ENCODE assay signal across 8 cellular contexts in genomic region chr1:41891403-41891896, GRCh38. TPM values are rescaled to one million over a fixed set of nuclear protein-coding genes. Genes with fewer than 3 reads are reported as not detected.
DNase-seq lines count a peak whose midpoint lies in the region; ATAC-seq and TF ChIP-seq lines count a peak whose summit lies in the region.

No MANE protein-coding gene starts in this region.

- H3K27me3 ChIP-seq in DND-41 (ENCODE audit: insufficient read depth, low read length, poor library complexity) (no peaks in the 10 kb centered on the region), muscle layer of colon (ENCODE audit: control insufficient read depth in 1 of 2, insufficient read depth in 2 of 2, low read length in 2 of 2) (no peaks in the 10 kb centered on the region), stomach (no peaks in the 10 kb centered on the region)

- no peak for TF ChIP-seq EP300 in stomach (IDR thresholded peaks at IDR 0.05)

- H2AFZ ChIP-seq in DND-41 (ENCODE audit: low read depth, low read length), result peak overlapping the region; percentile 27

- peaks cover 97% of the 10 kb centered on the region for H3K79me2 ChIP-seq in DND-41 (ENCODE audit: insufficient read depth, low read length)

- peak overlapping the region; percentile 79 for H3K4me2 ChIP-seq in DND-41 (ENCODE audit: insufficient read depth, low read length)

- peaks cover 97% of the 10 kb centered on the region for H3K4me1 ChIP-seq in DND-41 (ENCODE audit: insufficient read depth, low read length)
- H3K4me1 ChIP-seq in muscle layer of colon (ENCODE audit: insufficient read depth, low read length), result peaks cover 25% of the 10 kb centered on the region
- peaks cover 14 to 55% (median 34%) of the 10 kb centered on the region in 4 donors for H3K4me1 ChIP-seq in stomach

- 14 to 27% (median 16%) methylated on average over 9 of the region's 9 CpGs for WGBS in stomach, 5 donors

- peak overlapping the region; percentile 17 to 57; a peak in 3 of 4 replicates for H3K4me3 ChIP-seq in DND-41 (ENCODE audit: low read depth in 1 of 2, low read length in 2 of 2)
- peak overlapping the region; percentile 32 for H3K4me3 ChIP-seq in choroid plexus epithelial cell (ENCODE audit: low read depth, low read length)
- H3K4me3 ChIP-seq in muscle layer of colon (ENCODE audit: low read depth in 1 of 2, low read length in 2 of 2), result peak overlapping the region; percentile 29 to 57
- H3K4me3 ChIP-seq in stomach, result peak overlapping the region; percentile 28 to 39 (median 35)

- DNase-seq in DND-41 (peak; percentile 82), choroid plexus epithelial cell (ENCODE audit: low read depth) (peak; percentile 73), stomach (peak; percentile 41), T1000 (lab: John Stamatoyannopoulos, UW) (no peak)

- peak; percentile 73 for TF ChIP-seq CTCF in DND-41 (IDR thresholded peaks at IDR 0.05; ENCODE audit: borderline replicate concordance, extremely low read depth, low read length, poor library complexity, severe bottlenecking)
- TF ChIP-seq CTCF in VCaP (conservative IDR thresholded peaks at IDR 0.05), result peak; percentile 25; the same call in 1 of the 2 replicates
- TF ChIP-seq CTCF in choroid plexus epithelial cell (conservative IDR thresholded peaks at IDR 0.05; ENCODE audit: low read depth, low read length), result peak; percentile 40
- TF ChIP-seq CTCF in stomach (IDR thresholded peaks at IDR 0.05), result peak in 1 of 7 experiments; percentile 8

- intact Hi-C loops in stomach (cut with DNase I; ENCODE audit: low total_unique reads), result no loop called here

- H3K27ac ChIP-seq in DND-41 (ENCODE audit: low read length), result peak overlapping the region; percentile 96
- peak overlapping the region; percentile 100 for H3K27ac ChIP-seq in KOPT-K1 (ENCODE audit: low read depth, low read length, poor library complexity, severe bottlenecking)
- peak overlapping the region; percentile 60 for H3K27ac ChIP-seq in VCaP
- peak overlapping the region; percentile 50 for H3K27ac ChIP-seq in muscle layer of colon (ENCODE audit: low read depth, low read length)
- H3K27ac ChIP-seq in stomach, result peak overlapping the region; percentile 75 to 88 (median 81)

- H3K36me3 ChIP-seq in DND-41 (ENCODE audit: insufficient read depth, low read length) (peaks cover 15% of the 10 kb centered on the region), KOPT-K1 (ENCODE audit: insufficient read depth, low read length) (no peaks in the 10 kb centered on the region), muscle layer of colon (ENCODE audit: insufficient read depth, low read length) (no peaks in the 10 kb centered on the region), stomach (no peaks in the 10 kb centered on the region)

- no peak for TF ChIP-seq POLR2A in stomach (IDR thresholded peaks at IDR 0.05)

- H3K9ac ChIP-seq in DND-41 (ENCODE audit: low read depth, low read length) (peak overlapping the region; percentile 69), muscle layer of colon (ENCODE audit: low read length) (peak overlapping the region; percentile 54)

- ATAC-seq in DND-41 (ENCODE audit: insufficient read depth, low read depth), result peak; percentile 74
- ATAC-seq in GM21381 (IDR thresholded peaks at IDR 0.05; ENCODE audit: unreplicated experiment), result peak; percentile 87

- no peaks in the 10 kb centered on the region for H3K9me3 ChIP-seq in DND-41 (ENCODE audit: insufficient read depth, low read length, severe bottlenecking)
- H3K9me3 ChIP-seq in KOPT-K1 (ENCODE audit: insufficient read depth, low read length, poor library complexity, severe bottlenecking), result no peaks in the 10 kb centered on the region
- H3K9me3 ChIP-seq in muscle layer of colon (ENCODE audit: low read length), result no peaks in the 10 kb centered on the region
- H3K9me3 ChIP-seq in stomach, result no peaks in the 10 kb centered on the region

- no peaks in the 10 kb centered on the region for H4K20me1 ChIP-seq in DND-41 (ENCODE audit: insufficient read depth, low read length)

RNA-seq across cellular contexts. Expression of gene HIVEP3, which starts 27.3 kb away (rescaled TPM):
- total RNA-seq in stomach, result 10 to 100 TPM in 1 of 5 donors, 1 to 10 TPM in 4; 1.8 to 65.3 (median 4.9) TPM
- polyA plus RNA-seq in stomach, result 1 to 10 TPM; 2.9 to 4.6 (median 3.1) TPM

Comparison
In these comparisons a context has a peak if more than half of its experiments do, and no peak if none do; other contexts are left out.
1. H3K27ac ChIP-seq: peak in every context shown above with its lines; median percentile 100 in KOPT-K1; 96 in DND-41; 81 in stomach; 60 in VCaP; 50 in muscle layer of colon.